1 cellular context compared by ENCODE assay signal in the genomic region with DNA sequence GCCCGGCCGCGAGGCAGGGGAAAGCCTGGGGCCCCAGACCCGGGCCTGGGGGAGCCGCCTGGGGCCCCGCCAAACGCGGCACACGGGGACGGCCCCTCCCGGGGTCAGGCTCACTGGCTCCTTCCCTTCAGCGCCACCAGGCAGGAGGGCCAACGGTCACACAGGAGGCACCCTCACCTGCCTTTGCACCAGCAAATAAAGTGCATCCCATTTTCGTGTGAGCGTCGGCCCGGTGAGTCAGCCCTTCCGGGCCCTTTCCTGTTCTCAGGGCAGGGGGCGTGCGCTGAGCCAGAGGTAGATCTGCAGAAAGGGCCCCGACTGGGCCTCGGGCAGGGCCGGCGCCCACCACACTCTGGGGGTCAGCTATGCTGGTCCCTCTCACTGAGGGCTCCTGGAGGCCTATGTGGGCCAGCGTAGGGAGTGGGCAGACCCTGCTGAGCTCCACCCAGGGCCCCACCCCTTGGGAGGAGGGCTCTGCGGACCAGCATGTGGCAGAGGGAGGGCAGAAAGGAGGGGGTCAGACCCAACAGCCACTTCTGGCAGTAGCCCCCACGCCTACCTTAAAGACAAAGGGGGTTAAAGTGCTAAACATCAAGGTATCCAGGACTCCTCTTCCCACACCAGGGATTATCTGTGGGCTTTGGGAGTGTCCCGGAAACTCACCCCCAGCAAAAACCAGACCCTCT.
A peak's percentile ranks its signal among the peaks of the same experiment; 100 is the strongest.
TF ChIP-seq lines count a peak whose summit lies in the region.

No MANE protein-coding gene starts in this region.

TF ChIP-seq in HepG2, 621 proteins besides CTCF, POLR2A, EP300 and RAD21 (continued from another document):
- TF ChIP-seq ZBTB10 (CRISPR knock-in tag; IDR thresholded peaks at IDR 0.05; ENCODE audit: borderline replicate concordance) (no peak), ATF6 (CRISPR knock-in tag; conservative IDR thresholded peaks at IDR 0.05) (no peak), ZNF562 (CRISPR knock-in tag; IDR thresholded peaks at IDR 0.05; ENCODE audit: borderline replicate concordance) (no peak), ZBTB43 (CRISPR knock-in tag; conservative IDR thresholded peaks at IDR 0.05) (no peak; the same call in 1 of the 2 replicates), TOPORS (CRISPR knock-in tag; IDR thresholded peaks at IDR 0.05) (no peak), ZSCAN12 (CRISPR knock-in tag; IDR thresholded peaks at IDR 0.05) (peak; percentile 83), ZNF782 (CRISPR knock-in tag; IDR thresholded peaks at IDR 0.05; ENCODE audit: borderline replicate concordance) (no peak; the same call in 1 of the 2 replicates), MTERF4 (CRISPR knock-in tag; IDR thresholded peaks at IDR 0.05) (no peak; the same call in 1 of the 2 replicates), ZNF326 (CRISPR knock-in tag; IDR thresholded peaks at IDR 0.05; ENCODE audit: borderline replicate concordance) (peak; percentile 94), KDM1A (CRISPR knock-in tag; IDR thresholded peaks at IDR 0.05) (no peak), ZNF446 (CRISPR knock-in tag; IDR thresholded peaks at IDR 0.05) (no peak), ZSCAN22 (CRISPR knock-in tag; IDR thresholded peaks at IDR 0.05) (peak; percentile 20; the same call in 1 of the 2 replicates), NR2F2 (IDR thresholded peaks at IDR 0.05; ENCODE audit: borderline replicate concordance, low read depth) (peak; percentile 33; the same call in 1 of the 2 replicates), ZNF496 (CRISPR knock-in tag; IDR thresholded peaks at IDR 0.05; ENCODE audit: insufficient replicate concordance) (no peak), FOXP1 (IDR thresholded peaks at IDR 0.05) (no peak), FOXP1 (CRISPR knock-in tag; IDR thresholded peaks at IDR 0.05) (no peak), ZFYVE20 (CRISPR knock-in tag; IDR thresholded peaks at IDR 0.05; ENCODE audit: borderline replicate concordance, low read depth) (no peak)
- TF ChIP-seq, protein P1, sequence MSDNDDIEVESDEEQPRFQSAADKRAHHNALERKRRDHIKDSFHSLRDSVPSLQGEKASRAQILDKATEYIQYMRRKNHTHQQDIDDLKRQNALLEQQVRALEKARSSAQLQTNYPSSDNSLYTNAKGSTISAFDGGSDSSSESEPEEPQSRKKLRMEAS (IDR thresholded peaks at IDR 0.05) = peak; percentile 56
- TF ChIP-seq, protein P2, sequence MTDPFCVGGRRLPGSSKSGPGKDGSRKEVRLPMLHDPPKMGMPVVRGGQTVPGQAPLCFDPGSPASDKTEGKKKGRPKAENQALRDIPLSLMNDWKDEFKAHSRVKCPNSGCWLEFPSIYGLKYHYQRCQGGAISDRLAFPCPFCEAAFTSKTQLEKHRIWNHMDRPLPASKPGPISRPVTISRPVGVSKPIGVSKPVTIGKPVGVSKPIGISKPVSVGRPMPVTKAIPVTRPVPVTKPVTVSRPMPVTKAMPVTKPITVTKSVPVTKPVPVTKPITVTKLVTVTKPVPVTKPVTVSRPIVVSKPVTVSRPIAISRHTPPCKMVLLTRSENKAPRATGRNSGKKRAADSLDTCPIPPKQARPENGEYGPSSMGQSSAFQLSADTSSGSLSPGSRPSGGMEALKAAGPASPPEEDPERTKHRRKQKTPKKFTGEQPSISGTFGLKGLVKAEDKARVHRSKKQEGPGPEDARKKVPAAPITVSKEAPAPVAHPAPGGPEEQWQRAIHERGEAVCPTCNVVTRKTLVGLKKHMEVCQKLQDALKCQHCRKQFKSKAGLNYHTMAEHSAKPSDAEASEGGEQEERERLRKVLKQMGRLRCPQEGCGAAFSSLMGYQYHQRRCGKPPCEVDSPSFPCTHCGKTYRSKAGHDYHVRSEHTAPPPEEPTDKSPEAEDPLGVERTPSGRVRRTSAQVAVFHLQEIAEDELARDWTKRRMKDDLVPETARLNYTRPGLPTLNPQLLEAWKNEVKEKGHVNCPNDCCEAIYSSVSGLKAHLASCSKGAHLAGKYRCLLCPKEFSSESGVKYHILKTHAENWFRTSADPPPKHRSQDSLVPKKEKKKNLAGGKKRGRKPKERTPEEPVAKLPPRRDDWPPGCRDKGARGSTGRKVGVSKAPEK (CRISPR knock-in tag; IDR thresholded peaks at IDR 0.05; ENCODE audit: borderline replicate concordance) = no peak
